ENCODE assay signal across 8 cellular contexts in genomic region chr2:50746526-50746925, GRCh38.
A peak's percentile ranks its signal among the peaks of the same experiment; 100 is the strongest.
DNase-seq lines count a peak whose midpoint lies in the region; ATAC-seq, FAIRE-seq and TF ChIP-seq lines count a peak whose summit lies in the region.

No MANE protein-coding gene starts in this region.

- no peak overlapping the region for H2AFZ ChIP-seq in DND-41 (ENCODE audit: low read depth, low read length)

- no peaks in the 10 kb centered on the region for H3K79me2 ChIP-seq in DND-41 (ENCODE audit: insufficient read depth, low read length)

- no peaks in the 10 kb centered on the region for H3K27me3 Mint-ChIP-seq in activated T-cell treated with anti-CD3 and anti-CD28 coated beads, Interleukin-2, amount 50 U/mL, for 72 hours (ENCODE audit: low read depth)
- H3K27me3 Mint-ChIP-seq in activated CD4-positive, alpha-beta T cell treated with anti-CD3 and anti-CD28 coated beads, Interleukin-2, amount 10 ng/mL, durations not matched to agents 7 days and 5 days = no peaks in the 10 kb centered on the region

- H3K27ac ChIP-seq in DND-41 (ENCODE audit: low read length) = no peak overlapping the region

- no peak overlapping the region for H3K9ac ChIP-seq in DND-41 (ENCODE audit: low read depth, low read length)

- H3K4me2 ChIP-seq in DND-41 (ENCODE audit: insufficient read depth, low read length) = no peak overlapping the region

- peaks cover 0 to 2% of the 10 kb centered on the region in 2 donors for H3K36me3 Mint-ChIP-seq in activated T-cell treated with anti-CD3 and anti-CD28 coated beads, Interleukin-2, amount 50 U/mL, for 72 hours (ENCODE audit: insufficient read depth in 2 of 2)
- no peaks in the 10 kb centered on the region for H3K36me3 Mint-ChIP-seq in activated CD4-positive, alpha-beta T cell treated with anti-CD3 and anti-CD28 coated beads, Interleukin-2, amount 10 ng/mL, durations not matched to agents 7 days and 5 days (ENCODE audit: low read depth)

- H4K20me1 ChIP-seq in DND-41 (ENCODE audit: insufficient read depth, low read length) = no peaks in the 10 kb centered on the region

- H3K4me3 Mint-ChIP-seq in activated T-cell treated with anti-CD3 and anti-CD28 coated beads, Interleukin-2, amount 50 U/mL, for 72 hours = no peak overlapping the region
- H3K4me3 Mint-ChIP-seq in activated CD4-positive, alpha-beta T cell treated with anti-CD3 and anti-CD28 coated beads, Interleukin-2, amount 10 ng/mL, durations not matched to agents 7 days and 5 days = no peak overlapping the region

- no peak overlapping the region for H3K4me3 ChIP-seq in DND-41 (ENCODE audit: low read depth in 1 of 2, low read length in 2 of 2)
- no peak overlapping the region for H3K4me3 ChIP-seq in epithelial cell of proximal tubule (ENCODE audit: low read depth, low read length)

- FAIRE-seq in GM19239 (lab: Jason Lieb, UNC) = no peak

- H3K9me3 Mint-ChIP-seq in activated T-cell treated with anti-CD3 and anti-CD28 coated beads, Interleukin-2, amount 50 U/mL, for 72 hours = peaks cover 2 to 4% of the 10 kb centered on the region in 2 donors
- no peaks in the 10 kb centered on the region for H3K9me3 Mint-ChIP-seq in activated CD4-positive, alpha-beta T cell treated with anti-CD3 and anti-CD28 coated beads, Interleukin-2, amount 10 ng/mL, durations not matched to agents 7 days and 5 days

- no peaks in the 10 kb centered on the region for H3K36me3 ChIP-seq in DND-41 (ENCODE audit: insufficient read depth, low read length)

- peak; percentile 51 for TF ChIP-seq CTCF in DND-41 (IDR thresholded peaks at IDR 0.05; ENCODE audit: borderline replicate concordance, extremely low read depth, low read length, poor library complexity, severe bottlenecking)
- TF ChIP-seq CTCF in epithelial cell of proximal tubule (conservative IDR thresholded peaks at IDR 0.05; ENCODE audit: low read depth, low read length) = peak; percentile 88

- H3K27me3 ChIP-seq in DND-41 (ENCODE audit: insufficient read depth, low read length, poor library complexity) = no peaks in the 10 kb centered on the region

- H3K4me1 Mint-ChIP-seq in activated T-cell treated with anti-CD3 and anti-CD28 coated beads, Interleukin-2, amount 50 U/mL, for 72 hours (ENCODE audit: low read depth) = no peaks in the 10 kb centered on the region
- no peaks in the 10 kb centered on the region for H3K4me1 Mint-ChIP-seq in activated CD4-positive, alpha-beta T cell treated with anti-CD3 and anti-CD28 coated beads, Interleukin-2, amount 10 ng/mL, durations not matched to agents 7 days and 5 days

- DNase-seq in DND-41 (peak; percentile 11), NCI-H1694 treated with DMSO at 0.1 percent for 48 hours (lab: John Stamatoyannopoulos, UW) (peak; percentile 16), epithelial cell of proximal tubule (ENCODE audit: low read depth) (no peak), GM19239 (ENCODE audit: insufficient read length, low spot score) (no peak)
- no peak for DNase-seq in effector CD8-positive, alpha-beta T cell (lab: John Stamatoyannopoulos, UW)
- DNase-seq in activated T-cell treated with anti-CD3 and anti-CD28 coated beads, Interleukin-2, amount 50 U/mL, for 72 hours = no peak
- no peak for DNase-seq in activated CD4-positive, alpha-beta T cell treated with anti-CD3 and anti-CD28 coated beads, Interleukin-2, amount 10 ng/mL, durations not matched to agents 7 days and 5 days

- H3K27ac Mint-ChIP-seq in activated T-cell treated with anti-CD3 and anti-CD28 coated beads, Interleukin-2, amount 50 U/mL, for 72 hours = no peak overlapping the region
- H3K27ac Mint-ChIP-seq in activated CD4-positive, alpha-beta T cell treated with anti-CD3 and anti-CD28 coated beads, Interleukin-2, amount 10 ng/mL, durations not matched to agents 7 days and 5 days = no peak overlapping the region

- CTCF ChIA-PET in activated CD4-positive, alpha-beta T cell treated with anti-CD3 and anti-CD28 coated beads, Interleukin-2, amount 10 ng/mL, durations not matched to agents 7 days and 5 days (lab: Charles Lee) = no interaction called here

- POLR2A ChIA-PET in activated CD4-positive, alpha-beta T cell treated with anti-CD3 and anti-CD28 coated beads, Interleukin-2, amount 10 ng/mL, durations not matched to agents 7 days and 5 days (lab: Charles Lee) = no interaction called here

- H3K9me3 ChIP-seq in DND-41 (ENCODE audit: insufficient read depth, low read length, severe bottlenecking) = no peaks in the 10 kb centered on the region

- no peak for ATAC-seq in DND-41 (ENCODE audit: insufficient read depth, low read depth)
- ATAC-seq in GM21526 (IDR thresholded peaks at IDR 0.05; ENCODE audit: low FRiP score, unreplicated experiment) = peak; percentile 62
- no peak for ATAC-seq in activated T-cell treated with anti-CD3 and anti-CD28 coated beads, Interleukin-2, amount 50 U/mL, for 72 hours (replicated peaks in 1 of 2)

- no peaks in the 10 kb centered on the region for H3K4me1 ChIP-seq in DND-41 (ENCODE audit: insufficient read depth, low read length)

Comparison
In these comparisons a context has a peak if more than half of its experiments do, and no peak if none do; other contexts are left out.
1. DNase-seq: peak in DND-41 (single experiment) and NCI-H1694 treated with DMSO at 0.1 percent for 48 hours (single experiment); none in epithelial cell of proximal tubule (single experiment), effector CD8-positive, alpha-beta T cell (single experiment), activated T-cell treated with anti-CD3 and anti-CD28 coated beads, Interleukin-2, amount 50 U/mL, for 72 hours (0 of 2), GM19239 (single experiment) and activated CD4-positive, alpha-beta T cell treated with anti-CD3 and anti-CD28 coated beads, Interleukin-2, amount 10 ng/mL, durations not matched to agents 7 days and 5 days (single experiment).